Comparison of ENCODE assay signal across 1 cellular context in genomic region chr10:21525367-21526183, GRCh38.
TF ChIP-seq lines count a peak whose summit lies in the region.

Gene SKIDA1 (minus strand): TSS chr10:21525682. CDS start chr10:21517822, 7,860 bp downstream.

TF ChIP-seq in HepG2, 621 proteins besides CTCF, POLR2A, EP300 and RAD21 (continued from another document and continues in another):
- peak; percentile 25; the same call in 1 of the 2 replicates for TF ChIP-seq STAT6 (CRISPR knock-in tag; IDR thresholded peaks at IDR 0.05; ENCODE audit: borderline replicate concordance)
- no peak for TF ChIP-seq ZKSCAN5 (CRISPR knock-in tag; IDR thresholded peaks at IDR 0.05)
- no peak; the same call in 1 of the 2 replicates for TF ChIP-seq ZNF749 (CRISPR knock-in tag; IDR thresholded peaks at IDR 0.05; ENCODE audit: borderline replicate concordance)
- 0 out of 2 replicates have a peak, but pooled peaks have one; percentile 7 for TF ChIP-seq GTF2F1 (IDR thresholded peaks at IDR 0.05; ENCODE audit: low read length)
- TF ChIP-seq TMF1 (CRISPR knock-in tag; IDR thresholded peaks at IDR 0.05; ENCODE audit: low read depth), result peak; percentile 77; the same call in 1 of the 2 replicates
- peak; percentile 31 for TF ChIP-seq ZNF18 (CRISPR knock-in tag; IDR thresholded peaks at IDR 0.05; ENCODE audit: insufficient replicate concordance)
- TF ChIP-seq MXD1 (CRISPR knock-in tag; IDR thresholded peaks at IDR 0.05), result peak; percentile 85
- TF ChIP-seq ELF4 (CRISPR knock-in tag; IDR thresholded peaks at IDR 0.05; ENCODE audit: borderline replicate concordance), result peak; percentile 66; the same call in 1 of the 2 replicates
- peak; percentile 58; the same call in 1 of the 2 replicates for TF ChIP-seq ZHX1 (CRISPR knock-in tag; IDR thresholded peaks at IDR 0.05; ENCODE audit: low read depth)
- no peak for TF ChIP-seq SOX6 (IDR thresholded peaks at IDR 0.05)
- TF ChIP-seq SOX6 (CRISPR knock-in tag; IDR thresholded peaks at IDR 0.05), result peak; percentile 85
- no peak for TF ChIP-seq HOXA7 (CRISPR knock-in tag; IDR thresholded peaks at IDR 0.05)
- TF ChIP-seq HIC2 (CRISPR knock-in tag; IDR thresholded peaks at IDR 0.05; ENCODE audit: low read depth), result peak; percentile 43
- peak; percentile 74 for TF ChIP-seq ZMYM4 (CRISPR knock-in tag; IDR thresholded peaks at IDR 0.05)
- TF ChIP-seq ZFP82 (CRISPR knock-in tag; IDR thresholded peaks at IDR 0.05; ENCODE audit: borderline replicate concordance), result no peak; the same call in 1 of the 2 replicates
- TF ChIP-seq GZF1 (CRISPR knock-in tag; IDR thresholded peaks at IDR 0.05), result no peak; the same call in 1 of the 2 replicates
- TF ChIP-seq SP1 (IDR thresholded peaks at IDR 0.05), result no peak
- TF ChIP-seq SP1 (CRISPR knock-in tag; IDR thresholded peaks at IDR 0.05), result 0 out of 2 replicates have a peak, but pooled peaks have one; percentile 15
- no peak for TF ChIP-seq RARG (CRISPR knock-in tag; IDR thresholded peaks at IDR 0.05; ENCODE audit: low read depth)
- TF ChIP-seq ATF6 (CRISPR knock-in tag; conservative IDR thresholded peaks at IDR 0.05), result no peak
- TF ChIP-seq ZNF713 (CRISPR knock-in tag; IDR thresholded peaks at IDR 0.05), result no peak
- TF ChIP-seq ZNF598 (CRISPR knock-in tag; IDR thresholded peaks at IDR 0.05; ENCODE audit: borderline replicate concordance), result peak; percentile 14; the same call in 1 of the 2 replicates
- peak; percentile 54; the same call in 1 of the 2 replicates for TF ChIP-seq ZSCAN5A (CRISPR knock-in tag; IDR thresholded peaks at IDR 0.05; ENCODE audit: borderline replicate concordance)
- TF ChIP-seq ARID3A (IDR thresholded peaks at IDR 0.05; ENCODE audit: low read depth, low read length), result peak; percentile 29; the same call in 1 of the 2 replicates
- TF ChIP-seq FOXM1 (CRISPR knock-in tag; IDR thresholded peaks at IDR 0.05), result no peak
- no peak for TF ChIP-seq CENPX (CRISPR knock-in tag; IDR thresholded peaks at IDR 0.05)
- no peak for TF ChIP-seq PRDM4 (CRISPR knock-in tag; IDR thresholded peaks at IDR 0.05; ENCODE audit: borderline replicate concordance)
- TF ChIP-seq KDM5B (CRISPR knock-in tag; IDR thresholded peaks at IDR 0.05; ENCODE audit: borderline replicate concordance), result peak; percentile 97
- TF ChIP-seq KLF16 (CRISPR knock-in tag; IDR thresholded peaks at IDR 0.05), result peak in 1 of 2 experiments; percentile 68; a peak in 1 of 4 replicates
- peak; percentile 69; the same call in 1 of the 2 replicates for TF ChIP-seq ZNF619 (CRISPR knock-in tag; IDR thresholded peaks at IDR 0.05)
- peak; percentile 69 for TF ChIP-seq NRL (CRISPR knock-in tag; IDR thresholded peaks at IDR 0.05; ENCODE audit: borderline replicate concordance)
- TF ChIP-seq PBX2 (CRISPR knock-in tag; IDR thresholded peaks at IDR 0.05), result no peak
- TF ChIP-seq DMTF1 (CRISPR knock-in tag; IDR thresholded peaks at IDR 0.05), result no peak
- TF ChIP-seq ATAD3A (CRISPR knock-in tag; IDR thresholded peaks at IDR 0.05), result no peak
- no peak; the same call in none of the 2 replicates for TF ChIP-seq ZNF782 (CRISPR knock-in tag; IDR thresholded peaks at IDR 0.05; ENCODE audit: borderline replicate concordance)
- no peak for TF ChIP-seq NFE2 (CRISPR knock-in tag; IDR thresholded peaks at IDR 0.05)
